Comparison of ENCODE assay signal across 15 cellular contexts in genomic region chr5:33736510-33736909, GRCh38.
DNase-seq lines count a peak whose midpoint lies in the region; ATAC-seq and TF ChIP-seq lines count a peak whose summit lies in the region.
"Had no signal": no experiment of that assay in that cellular context is flagged by ENCODE, and none has a peak within 500 bp of the region (broad histone marks: within the 10 kb centered on the region; RNA-seq: fewer than 3 reads in every experiment).

No MANE protein-coding gene starts in this region.

- peak; percentile 85 for DNase-seq in GM04503 (ENCODE audit: low read depth)
- peak; percentile 90 for DNase-seq in amniotic epithelial cell (ENCODE audit: low read depth)
- peak; percentile 97 for DNase-seq in fibroblast of villous mesenchyme (ENCODE audit: low read depth)
- peak; percentile 82 for DNase-seq in skeletal muscle cell (ENCODE audit: low read depth)
- DNase-seq in effector memory CD8-positive, alpha-beta T cell = no peak
- DNase-seq in activated effector memory CD4-positive, alpha-beta T cell treated with anti-CD3 and anti-CD28 coated beads, Interleukin-2, amount 50 U/mL, for 16 hours = no peak
- DNase-seq in UCSD-AML1 (lab: John Stamatoyannopoulos, UW; ENCODE audit: unreplicated experiment) = no peak
- DNase-seq: activated naive CD4-positive, alpha-beta T cell; CD4-positive, alpha-beta T cell; GDM1; psoas muscle; stimulated activated CD4-positive, alpha-beta T cell treated with anti-CD3 and anti-CD28 coated beads, Interleukin-2, amount 100 ng/mL, for 48 hours; stimulated activated naive CD4-positive, alpha-beta T cell had no signal

- no peak overlapping the region for H3K4me3 Mint-ChIP-seq in effector memory CD8-positive, alpha-beta T cell
- H3K4me3 Mint-ChIP-seq: CD4-positive, alpha-beta T cell had no signal

- no peaks in the 10 kb centered on the region for H3K36me3 Mint-ChIP-seq in effector memory CD8-positive, alpha-beta T cell (ENCODE audit: insufficient read depth)

- H3K9me3 Mint-ChIP-seq in effector memory CD8-positive, alpha-beta T cell = no peaks in the 10 kb centered on the region
- H3K9me3 Mint-ChIP-seq: CD4-positive, alpha-beta T cell had no signal

- no peak for ATAC-seq in effector memory CD8-positive, alpha-beta T cell (replicated peaks)
- no peak for ATAC-seq in GM21367 (IDR thresholded peaks at IDR 0.05; ENCODE audit: unreplicated experiment)
- ATAC-seq: gastroesophageal sphincter, psoas muscle had no signal

- H3K4me3 ChIP-seq in fibroblast of villous mesenchyme (ENCODE audit: low read depth, low read length) = no peak overlapping the region
- no peak overlapping the region for H3K4me3 ChIP-seq in skeletal muscle cell (ENCODE audit: low read depth, low read length)
- H3K4me3 ChIP-seq: gastroesophageal sphincter, psoas muscle had no signal

- H3K27ac Mint-ChIP-seq in effector memory CD8-positive, alpha-beta T cell = no peak overlapping the region
- H3K27ac Mint-ChIP-seq: CD4-positive, alpha-beta T cell had no signal

- H3K4me1 Mint-ChIP-seq in effector memory CD8-positive, alpha-beta T cell (ENCODE audit: low read depth in 2 of 2) = no peaks in the 10 kb centered on the region

- H3K27me3 Mint-ChIP-seq in effector memory CD8-positive, alpha-beta T cell = peaks cover 0 to 28% of the 10 kb centered on the region in 2 donors

- TF ChIP-seq CTCF in fibroblast of villous mesenchyme (IDR thresholded peaks at IDR 0.05; ENCODE audit: insufficient read depth, low read depth, low read length) = no peak

Comparison
In these comparisons a context has a peak if more than half of its experiments do, and no peak if none do; other contexts are left out.
1. DNase-seq: peak in GM04503 (single experiment), amniotic epithelial cell (single experiment), fibroblast of villous mesenchyme (single experiment) and skeletal muscle cell (single experiment); none in effector memory CD8-positive, alpha-beta T cell (0 of 3), activated effector memory CD4-positive, alpha-beta T cell treated with anti-CD3 and anti-CD28 coated beads, Interleukin-2, amount 50 U/mL, for 16 hours (single experiment) and UCSD-AML1 (single experiment).